15 cellular contexts compared by ENCODE assay signal in genomic region chr17:28346199-28346580, GRCh38. TPM values are rescaled to one million over a fixed set of nuclear protein-coding genes. Genes with fewer than 3 reads are reported as not detected.
A peak's percentile ranks its signal among the peaks of the same experiment; 100 is the strongest.
DNase-seq lines count a peak whose midpoint lies in the region; ATAC-seq and TF ChIP-seq lines count a peak whose summit lies in the region.
"Had no signal": no experiment of that assay in that cellular context is flagged by ENCODE, and none has a peak within 500 bp of the region (broad histone marks: within the 10 kb centered on the region; RNA-seq: fewer than 3 reads in every experiment).

No MANE protein-coding gene starts in this region.

- peaks cover 4% of the 10 kb centered on the region for H3K36me3 ChIP-seq in smooth muscle cell (ENCODE audit: low read depth)

- H4K20me1 ChIP-seq in smooth muscle cell (ENCODE audit: low read depth), result peaks cover 44% of the 10 kb centered on the region

- H3K4me3 Mint-ChIP-seq in activated T-cell treated with anti-CD3 and anti-CD28 coated beads, Interleukin-2, amount 50 U/mL, for 24 hours, result no peak overlapping the region
- no peak overlapping the region for H3K4me3 Mint-ChIP-seq in activated T-cell treated with anti-CD3 and anti-CD28 coated beads, Interleukin-2, amount 50 U/mL, for 4 hours

- H3K27ac Mint-ChIP-seq in activated T-cell treated with anti-CD3 and anti-CD28 coated beads, Interleukin-2, amount 50 U/mL, for 24 hours, result peak overlapping the region; percentile 66

- peak overlapping the region; percentile 12 for H3K9ac ChIP-seq in smooth muscle cell (ENCODE audit: low read depth)

- peaks cover 30% of the 10 kb centered on the region for H3F3A ChIP-seq in smooth muscle cell (ENCODE audit: low read depth)

- peaks cover 2% of the 10 kb centered on the region for H3K4me1 Mint-ChIP-seq in activated T-cell treated with anti-CD3 and anti-CD28 coated beads, Interleukin-2, amount 50 U/mL, for 24 hours (ENCODE audit: low read depth)
- no peaks in the 10 kb centered on the region for H3K4me1 Mint-ChIP-seq in activated T-cell treated with anti-CD3 and anti-CD28 coated beads, Interleukin-2, amount 50 U/mL, for 4 hours (ENCODE audit: low read depth)

- H3K9me3 ChIP-seq in smooth muscle cell (replicated peaks; ENCODE audit: low read depth), result no peaks in the 10 kb centered on the region
- H3K9me3 ChIP-seq: left lung, neutrophil, SJCRH30, transverse colon had no signal

- ATAC-seq in activated T-cell treated with anti-CD3 and anti-CD28 coated beads, Interleukin-2, amount 50 U/mL, for 4 hours, result no peak

- H3K27me3 ChIP-seq in smooth muscle cell (ENCODE audit: low read depth), result no peaks in the 10 kb centered on the region
- H3K27me3 ChIP-seq: left lung, neutrophil, SJCRH30, transverse colon had no signal

- H3K4me1 ChIP-seq in smooth muscle cell (ENCODE audit: low read depth), result no peaks in the 10 kb centered on the region
- H3K4me1 ChIP-seq: SJCRH30, transverse colon had no signal

- H3K27ac ChIP-seq in VCaP (peak overlapping the region; percentile 77), smooth muscle cell (ENCODE audit: low read depth) (peak overlapping the region; percentile 85)
- H3K27ac ChIP-seq: neutrophil, SJCRH30 had no signal

- in situ Hi-C loops in G401 (cut with HindIII; ENCODE audit: low sequenced_read_pairs), result no loop called here
- in situ Hi-C loops in GM13977 (cut with MboI; ENCODE audit: low pct_unique_long_range_greater_than_20kb, low sequenced_read_pairs, unreplicated experiment), result no loop called here

- H3K4me2 ChIP-seq in smooth muscle cell, result no peak overlapping the region

- H3K79me2 ChIP-seq in smooth muscle cell (ENCODE audit: low read depth), result no peaks in the 10 kb centered on the region

- H2AFZ ChIP-seq in smooth muscle cell (ENCODE audit: low read depth), result no peak overlapping the region

- TF ChIP-seq CTCF in VCaP (conservative IDR thresholded peaks at IDR 0.05), result no peak
- no peak for TF ChIP-seq CTCF in fibroblast of villous mesenchyme (IDR thresholded peaks at IDR 0.05; ENCODE audit: insufficient read depth, low read depth, low read length)
- TF ChIP-seq CTCF in smooth muscle cell (IDR thresholded peaks at IDR 0.05; ENCODE audit: borderline replicate concordance, insufficient read depth, poor library complexity, severe bottlenecking), result no peak
- TF ChIP-seq CTCF in GM13977 (IDR thresholded peaks at IDR 0.05; ENCODE audit: extremely low read depth, insufficient read depth, missing control alignments), result no peak

- H3K27me3 Mint-ChIP-seq in activated T-cell treated with anti-CD3 and anti-CD28 coated beads, Interleukin-2, amount 50 U/mL, for 24 hours, result no peaks in the 10 kb centered on the region
- no peaks in the 10 kb centered on the region for H3K27me3 Mint-ChIP-seq in activated T-cell treated with anti-CD3 and anti-CD28 coated beads, Interleukin-2, amount 50 U/mL, for 4 hours (ENCODE audit: low read depth)

- no peak for DNase-seq in activated T-cell treated with anti-CD3 and anti-CD28 coated beads, Interleukin-2, amount 50 U/mL, for 24 hours
- DNase-seq in activated T-cell treated with anti-CD3 and anti-CD28 coated beads, Interleukin-2, amount 50 U/mL, for 4 hours, result no peak
- DNase-seq in fibroblast of villous mesenchyme (ENCODE audit: low read depth), result peak; percentile 42
- no peak for DNase-seq in smooth muscle cell (lab: John Stamatoyannopoulos, UW; ENCODE audit: unreplicated experiment)
- DNase-seq in G401 (ENCODE audit: low spot score), result no peak
- DNase-seq in activated CD8-positive, alpha-beta memory T cell treated with anti-CD3 and anti-CD28 coated beads, Interleukin-2, amount 50 U/mL, for 48 hours, result no peak
- DNase-seq in GM13977 (ENCODE audit: low spot score), result no peak
- DNase-seq: amniotic stem cell, KBM-7, left lung, NCI-H1694, transverse colon had no signal

- no peaks in the 10 kb centered on the region for H3K9me3 Mint-ChIP-seq in activated T-cell treated with anti-CD3 and anti-CD28 coated beads, Interleukin-2, amount 50 U/mL, for 24 hours
- no peaks in the 10 kb centered on the region for H3K9me3 Mint-ChIP-seq in activated T-cell treated with anti-CD3 and anti-CD28 coated beads, Interleukin-2, amount 50 U/mL, for 4 hours

- H3K4me3 ChIP-seq in fibroblast of villous mesenchyme (ENCODE audit: low read depth, low read length), result no peak overlapping the region
- no peak overlapping the region for H3K4me3 ChIP-seq in smooth muscle cell
- H3K4me3 ChIP-seq: left lung, SJCRH30, transverse colon had no signal

- 87% methylated on average over 2 of the region's 2 CpGs for WGBS in smooth muscle cell (ENCODE audit: low lambda C conversion rate)

- peaks cover 97% of the 10 kb centered on the region for H3K36me3 Mint-ChIP-seq in activated T-cell treated with anti-CD3 and anti-CD28 coated beads, Interleukin-2, amount 50 U/mL, for 24 hours (ENCODE audit: low read depth)
- H3K36me3 Mint-ChIP-seq in activated T-cell treated with anti-CD3 and anti-CD28 coated beads, Interleukin-2, amount 50 U/mL, for 4 hours (ENCODE audit: insufficient read depth), result peaks cover 42% of the 10 kb centered on the region

RNA-seq across cellular contexts. Expression of gene TNFAIP1, which starts 10.6 kb away (rescaled TPM):
- total RNA-seq in activated T-cell treated with anti-CD3 and anti-CD28 coated beads, Interleukin-2, amount 50 U/mL, for 4 hours, result 10 to 100 TPM; 19.5 to 24.2 (median 23.1) TPM
- total RNA-seq in fibroblast of villous mesenchyme (35.1 and 50.1 TPM in 2 replicates), smooth muscle cell (81.0 and 89.9 TPM in 2 replicates)
- polyA plus RNA-seq in smooth muscle cell, result 75.0 and 82.4 TPM in 2 replicates
- 25.3 and 27.7 TPM in 2 replicates for total RNA-seq in G401 (2014; rRNA removed; shearing (Covaris generic))

RNA-seq across cellular contexts. Expression of gene IFT20, which starts 10.9 kb away (rescaled TPM):
- total RNA-seq in activated T-cell treated with anti-CD3 and anti-CD28 coated beads, Interleukin-2, amount 50 U/mL, for 4 hours, result 10 to 100 TPM; 18.1 to 22.1 (median 19.4) TPM
- total RNA-seq in fibroblast of villous mesenchyme (46.7 and 51.4 TPM in 2 replicates), smooth muscle cell (49.8 and 102 TPM in 2 replicates)
- 83.8 and 88.9 TPM in 2 replicates for polyA plus RNA-seq in smooth muscle cell
- 21.5 and 29.1 TPM in 2 replicates for total RNA-seq in G401 (2014; rRNA removed; shearing (Covaris generic))

RNA-seq across cellular contexts. Expression of gene POLDIP2, which starts 11.1 kb away (rescaled TPM):
- total RNA-seq in activated T-cell treated with anti-CD3 and anti-CD28 coated beads, Interleukin-2, amount 50 U/mL, for 4 hours, result 100 to 1,000 TPM; 141 to 168 (median 150) TPM
- 85.5 and 88.9 TPM in 2 replicates for total RNA-seq in fibroblast of villous mesenchyme
- 52.6 and 55.0 TPM in 2 replicates for total RNA-seq in smooth muscle cell
- 82.9 and 83.2 TPM in 2 replicates for polyA plus RNA-seq in smooth muscle cell
- total RNA-seq in G401 (2014; rRNA removed; shearing (Covaris generic)), result 200 and 227 TPM in 2 replicates

RNA-seq across cellular contexts. Expression of gene SEBOX, which starts 18.8 kb away (rescaled TPM):
- not detected for total RNA-seq in activated T-cell treated with anti-CD3 and anti-CD28 coated beads, Interleukin-2, amount 50 U/mL, for 4 hours
- not detected in 2 replicates for total RNA-seq in fibroblast of villous mesenchyme
- not detected in 2 replicates for total RNA-seq in smooth muscle cell
- polyA plus RNA-seq in smooth muscle cell, result not detected in 2 replicates
- total RNA-seq in G401 (2014; rRNA removed; shearing (Covaris generic)), result not detected in 2 replicates
- total RNA-seq: left lung, SJCRH30, transverse colon had no signal

RNA-seq across cellular contexts. Expression of gene VTN, which starts 23.9 kb away (rescaled TPM):
- total RNA-seq in activated T-cell treated with anti-CD3 and anti-CD28 coated beads, Interleukin-2, amount 50 U/mL, for 4 hours, result 1 to 10 TPM in 1 of 3 donors, under 1 TPM in 2; 0.60 to 1.1 (median 0.94) TPM
- total RNA-seq in fibroblast of villous mesenchyme (5.2 and 10.0 TPM in 2 replicates), smooth muscle cell (60.3 and 90.5 TPM in 2 replicates)
- polyA plus RNA-seq in smooth muscle cell, result 71.2 and 90.3 TPM in 2 replicates
- total RNA-seq in G401 (2014; rRNA removed; shearing (Covaris generic)), result 12.4 and 13.1 TPM in 2 replicates
- total RNA-seq: transverse colon had no signal
